ENCODE assay signal across 9 cellular contexts in the genomic region with DNA sequence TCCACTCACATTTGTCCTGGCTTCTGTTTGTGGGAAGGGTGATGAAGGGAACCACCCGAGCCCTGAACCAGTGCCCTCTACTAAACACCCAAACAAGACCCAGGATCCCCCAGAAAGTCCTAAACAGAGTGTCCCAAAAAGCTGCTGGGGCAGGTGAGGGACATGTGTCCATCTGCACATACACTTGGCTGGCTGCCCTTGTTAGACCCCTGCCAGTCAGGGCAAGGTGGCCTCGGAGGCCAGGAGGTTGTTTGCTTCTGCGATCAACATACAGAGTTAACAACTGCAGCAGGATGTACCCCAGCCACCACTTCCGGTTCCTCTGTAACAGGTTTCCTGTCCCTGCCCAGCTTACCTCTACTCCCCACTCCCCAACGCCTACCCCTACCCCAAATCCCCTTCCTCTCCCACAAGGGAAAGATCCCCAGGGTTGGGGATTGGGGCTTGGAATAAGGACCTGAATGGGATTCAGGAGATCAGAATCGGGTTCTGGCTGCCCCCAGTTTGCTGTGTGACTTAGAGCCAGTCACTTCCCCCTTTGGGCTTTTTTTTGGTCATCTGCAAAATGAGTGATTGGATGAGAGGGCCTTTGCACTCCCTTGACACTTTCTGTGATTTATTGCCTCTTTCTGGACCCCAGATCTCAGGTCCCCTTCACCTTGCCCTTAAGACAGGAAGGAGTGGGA. TPM values are rescaled to one million over a fixed set of nuclear protein-coding genes. Genes with fewer than 3 reads are reported as not detected.
DNase-seq lines count a peak whose midpoint lies in the region; ATAC-seq and TF ChIP-seq lines count a peak whose summit lies in the region.
"Had no signal": no experiment of that assay in that cellular context is flagged by ENCODE, and none has a peak within 500 bp of the region (broad histone marks: within the 10 kb centered on the region; RNA-seq: fewer than 3 reads in every experiment).

No MANE protein-coding gene starts in this region.

- H4K20me1 ChIP-seq in Loucy (ENCODE audit: insufficient read depth, low read length, poor library complexity, severe bottlenecking), result no peaks in the 10 kb centered on the region

- no peaks in the 10 kb centered on the region for H3F3A ChIP-seq in Loucy (ENCODE audit: low read depth)

- peaks cover 4% of the 10 kb centered on the region; the same call in 1 of the 2 replicates for H3K36me3 ChIP-seq in Loucy (ENCODE audit: insufficient read depth, low read length)
- peaks cover 0 to 3% (median 1%) of the 10 kb centered on the region in 4 donors for H3K36me3 ChIP-seq in stomach
- no peaks in the 10 kb centered on the region for H3K36me3 ChIP-seq in gastrocnemius medialis

- H3K9me3 ChIP-seq in Loucy (ENCODE audit: insufficient read depth, low read depth, low read length) (no peaks in the 10 kb centered on the region), stomach (no peaks in the 10 kb centered on the region), gastrocnemius medialis (no peaks in the 10 kb centered on the region)

- peak; percentile 43 to 51 for DNase-seq in activated CD4-positive, alpha-beta T cell treated with anti-CD3 and anti-CD28 coated beads, Interleukin-2, amount 50 U/mL, for 4 hours
- DNase-seq in stomach (no peak), gastrocnemius medialis (no peak)
- DNase-seq: NCI-H345 had no signal

- peak overlapping the region; percentile 68 for H3K4me3 ChIP-seq in Loucy (ENCODE audit: low read length, poor library complexity, severe bottlenecking)
- no peak overlapping the region for H3K4me3 ChIP-seq in stomach
- no peak overlapping the region for H3K4me3 ChIP-seq in gastrocnemius medialis

- WGBS in stomach, 5 donors, result 51 to 77% (median 68%) methylated on average over 6 of the region's 6 CpGs

- H3K27ac ChIP-seq in stomach, result peak overlapping the region; percentile 4 to 70 (median 46)
- H3K27ac ChIP-seq in gastrocnemius medialis, result no peak overlapping the region

- H2AFZ ChIP-seq in Loucy (ENCODE audit: low read length), result no peak overlapping the region

- no peak for TF ChIP-seq EP300 in stomach (IDR thresholded peaks at IDR 0.05)

- in situ Hi-C loops in gastrocnemius medialis (cut with MboI; ENCODE audit: low sequenced_read_pairs in 4 of 4), result no loop called here

- peak overlapping the region; percentile 74 for H3K9ac ChIP-seq in Loucy (ENCODE audit: low read depth, low read length, poor library complexity, severe bottlenecking)

- intact Hi-C loops in stomach (cut with DNase I; ENCODE audit: low total_unique reads) (no loop called here), gastrocnemius medialis (cut with DNase I; ENCODE audit: low total_unique reads) (no loop called here)

- H3K27me3 ChIP-seq in Loucy (ENCODE audit: insufficient read depth, low read length, poor library complexity, severe bottlenecking) (no peaks in the 10 kb centered on the region), stomach (no peaks in the 10 kb centered on the region), gastrocnemius medialis (no peaks in the 10 kb centered on the region)

- H3K4me2 ChIP-seq in Loucy (ENCODE audit: low read depth, low read length, poor library complexity, severe bottlenecking), result peak overlapping the region; percentile 82

- H3K9me2 ChIP-seq in Loucy (replicated peaks; ENCODE audit: low read depth, low read length), result no peaks in the 10 kb centered on the region

- TF ChIP-seq POLR2A in stomach (IDR thresholded peaks at IDR 0.05), result no peak
- TF ChIP-seq POLR2A in GM18505 (IDR thresholded peaks at IDR 0.05; ENCODE audit: borderline replicate concordance, extremely low read depth, insufficient read depth, insufficient read length), result no peak
- TF ChIP-seq POLR2A in gastrocnemius medialis (IDR thresholded peaks at IDR 0.05), result no peak

- peaks cover 59% of the 10 kb centered on the region for H3K4me1 ChIP-seq in Loucy (ENCODE audit: insufficient read depth, low read length, poor library complexity, severe bottlenecking)
- H3K4me1 ChIP-seq in stomach, result peaks cover 0 to 32% (median 2%) of the 10 kb centered on the region in 4 donors
- no peaks in the 10 kb centered on the region for H3K4me1 ChIP-seq in gastrocnemius medialis

- ATAC-seq in esophagus mucosa, result peak; percentile 37
- ATAC-seq in GM18520 (IDR thresholded peaks at IDR 0.05; ENCODE audit: unreplicated experiment), result no peak
- no peak for ATAC-seq in GM18505 (IDR thresholded peaks at IDR 0.05; ENCODE audit: unreplicated experiment)
- no peak for ATAC-seq in gastrocnemius medialis

- no peak for TF ChIP-seq CTCF in Loucy (conservative IDR thresholded peaks at IDR 0.05; ENCODE audit: low read length)
- no peak for TF ChIP-seq CTCF in stomach (IDR thresholded peaks at IDR 0.05)
- no peak for TF ChIP-seq CTCF in gastrocnemius medialis (IDR thresholded peaks at IDR 0.05 in 4 of 5, conservative IDR thresholded peaks at IDR 0.05 in 1 of 5)

- peaks cover 76% of the 10 kb centered on the region for H3K79me2 ChIP-seq in Loucy (ENCODE audit: insufficient read depth, low read length)

RNA-seq across cellular contexts. Expression of a gene that starts 13.9 kb away (rescaled TPM):
- total RNA-seq in esophagus mucosa, result 27.3 TPM
- 10 to 100 TPM in 4 of 5 donors, 1 to 10 TPM in 1; 4.9 to 35.3 (median 14.9) TPM for total RNA-seq in stomach
- 10 to 100 TPM; 15.2 to 32.8 (median 17.7) TPM for polyA plus RNA-seq in stomach
- 1 to 10 TPM in 1 of 4 donors, under 1 TPM in 3; 0.15 to 2.9 (median 0.68) TPM for total RNA-seq in gastrocnemius medialis
- total RNA-seq: myocyte had no signal

RNA-seq across cellular contexts. Expression of a gene that starts 30.8 kb away (rescaled TPM):
- 38.5 TPM for total RNA-seq in esophagus mucosa
- total RNA-seq in stomach, result 10 to 100 TPM in 3 of 5 donors, 1 to 10 TPM in 2; 2.6 to 34.6 (median 10.5) TPM
- 10 to 100 TPM; 13.8 to 33.1 (median 22.0) TPM for polyA plus RNA-seq in stomach
- 10 to 100 TPM in 3 of 4 donors, 1 to 10 TPM in 1; 6.3 to 16.7 (median 12.0) TPM for total RNA-seq in gastrocnemius medialis

RNA-seq across cellular contexts. Expression of a gene that starts 52.0 kb away (rescaled TPM):
- total RNA-seq in esophagus mucosa (14.3 TPM), stomach (10 to 100 TPM; 15.1 to 92.0 (median 38.2) TPM), gastrocnemius medialis (10 to 100 TPM; 26.1 to 35.2 (median 27.5) TPM)
- polyA plus RNA-seq in stomach, result 10 to 100 TPM; 19.4 to 23.8 (median 23.2) TPM

Comparison
In these comparisons a context has a peak if more than half of its experiments do, and no peak if none do; other contexts are left out.
1. DNase-seq: peak in activated CD4-positive, alpha-beta T cell treated with anti-CD3 and anti-CD28 coated beads, Interleukin-2, amount 50 U/mL, for 4 hours (2 of 2); none in stomach (single experiment) and gastrocnemius medialis (0 of 2).
2. H3K27ac ChIP-seq: peak in stomach (5 of 5); none in gastrocnemius medialis (0 of 4).